ENCODE assay signal across 8 cellular contexts in the genomic region with DNA sequence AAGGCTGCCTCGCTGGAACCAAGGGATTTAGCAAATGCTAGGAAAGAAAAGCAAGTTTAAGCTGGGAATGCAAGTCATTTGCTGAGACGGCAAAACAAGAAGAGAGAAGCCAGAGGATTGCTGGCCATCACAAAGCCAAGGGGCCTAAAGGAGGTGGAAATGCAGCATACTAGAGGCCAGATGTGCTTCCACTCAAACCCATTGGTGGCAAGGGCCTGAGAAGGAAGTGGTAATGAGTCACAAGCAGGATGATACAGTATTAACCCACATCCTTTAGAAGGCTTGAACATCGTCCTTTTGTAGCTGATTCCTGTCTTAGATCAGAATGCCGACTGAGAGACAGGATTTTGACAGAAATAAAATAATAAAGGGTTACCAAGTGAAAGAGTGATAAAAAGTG.
DNase-seq lines count a peak whose midpoint lies in the region; ATAC-seq, FAIRE-seq and TF ChIP-seq lines count a peak whose summit lies in the region.

No MANE protein-coding gene starts in this region.

- no peaks in the 10 kb centered on the region for H3K27me3 ChIP-seq in brain microvascular endothelial cell (replicated peaks)

- no peak overlapping the region for H3K4me3 ChIP-seq in brain microvascular endothelial cell (ENCODE audit: low read depth, low read length)

- peak; percentile 13 for DNase-seq in activated naive CD4-positive, alpha-beta T cell treated with Interleukin-2 at 50 U/mL for 16 hours
- no peak for DNase-seq in activated naive CD4-positive, alpha-beta T cell treated with anti-CD3 and anti-CD28 coated beads, Interleukin-2, amount 50 U/mL, for 16 hours
- peak; percentile 10 for DNase-seq in HTR-8/SVneo (ENCODE audit: insufficient read length, low spot score)
- DNase-seq in brain microvascular endothelial cell, result peak; percentile 81
- peak; percentile 6 to 26 for DNase-seq in stimulated activated naive CD8-positive, alpha-beta T cell treated with anti-CD3 and anti-CD28 coated beads, Interleukin-15, amount 100 ng/mL, for 72 hours
- DNase-seq in retina, result no peak
- DNase-seq in NCI-H1417 treated with DMSO at 0.1 percent for 48 hours (lab: John Stamatoyannopoulos, UW), result no peak
- no peak for DNase-seq in GOT3 (lab: John Stamatoyannopoulos, UW)

- H3K4me1 Mint-ChIP-seq in stimulated activated naive CD8-positive, alpha-beta T cell treated with anti-CD3 and anti-CD28 coated beads, Interleukin-15, amount 100 ng/mL, for 72 hours, result peaks cover 18% of the 10 kb centered on the region

- no peaks in the 10 kb centered on the region for H3K27me3 Mint-ChIP-seq in stimulated activated naive CD8-positive, alpha-beta T cell treated with anti-CD3 and anti-CD28 coated beads, Interleukin-15, amount 100 ng/mL, for 72 hours

- TF ChIP-seq CTCF in brain microvascular endothelial cell (IDR thresholded peaks at IDR 0.05; ENCODE audit: low read depth, low read length, missing control alignments), result no peak

- H3K27ac ChIP-seq in brain microvascular endothelial cell, result peak overlapping the region; percentile 54

- H3K36me3 ChIP-seq in brain microvascular endothelial cell (replicated peaks), result no peaks in the 10 kb centered on the region

- no peak overlapping the region for H3K27ac Mint-ChIP-seq in stimulated activated naive CD8-positive, alpha-beta T cell treated with anti-CD3 and anti-CD28 coated beads, Interleukin-15, amount 100 ng/mL, for 72 hours

- peak; percentile 98 for ATAC-seq in stimulated activated naive CD8-positive, alpha-beta T cell treated with anti-CD3 and anti-CD28 coated beads, Interleukin-15, amount 100 ng/mL, for 72 hours

- H3K9me3 Mint-ChIP-seq in stimulated activated naive CD8-positive, alpha-beta T cell treated with anti-CD3 and anti-CD28 coated beads, Interleukin-15, amount 100 ng/mL, for 72 hours, result no peaks in the 10 kb centered on the region

- in situ Hi-C loops in brain microvascular endothelial cell (cut with HindIII; ENCODE audit: low pct_ligation_motif_present, low sequenced_read_pairs), result loop anchor here (25.0 kb wide), 1 partner anchor 242 kb away; no protein-coding TSS in a partner anchor

- FAIRE-seq in HTR-8/SVneo (lab: Jason Lieb, UNC), result no peak

- H3K4me3 Mint-ChIP-seq in stimulated activated naive CD8-positive, alpha-beta T cell treated with anti-CD3 and anti-CD28 coated beads, Interleukin-15, amount 100 ng/mL, for 72 hours, result no peak overlapping the region

Comparison
In these comparisons a context has a peak if more than half of its experiments do, and no peak if none do; other contexts are left out.
1. DNase-seq: peak in activated naive CD4-positive, alpha-beta T cell treated with Interleukin-2 at 50 U/mL for 16 hours (single experiment), HTR-8/SVneo (single experiment), brain microvascular endothelial cell (single experiment) and stimulated activated naive CD8-positive, alpha-beta T cell treated with anti-CD3 and anti-CD28 coated beads, Interleukin-15, amount 100 ng/mL, for 72 hours (2 of 2); none in activated naive CD4-positive, alpha-beta T cell treated with anti-CD3 and anti-CD28 coated beads, Interleukin-2, amount 50 U/mL, for 16 hours (single experiment), retina (single experiment), NCI-H1417 treated with DMSO at 0.1 percent for 48 hours (single experiment) and GOT3 (single experiment).